ENCODE assay signal across 8 cellular contexts in the genomic region with DNA sequence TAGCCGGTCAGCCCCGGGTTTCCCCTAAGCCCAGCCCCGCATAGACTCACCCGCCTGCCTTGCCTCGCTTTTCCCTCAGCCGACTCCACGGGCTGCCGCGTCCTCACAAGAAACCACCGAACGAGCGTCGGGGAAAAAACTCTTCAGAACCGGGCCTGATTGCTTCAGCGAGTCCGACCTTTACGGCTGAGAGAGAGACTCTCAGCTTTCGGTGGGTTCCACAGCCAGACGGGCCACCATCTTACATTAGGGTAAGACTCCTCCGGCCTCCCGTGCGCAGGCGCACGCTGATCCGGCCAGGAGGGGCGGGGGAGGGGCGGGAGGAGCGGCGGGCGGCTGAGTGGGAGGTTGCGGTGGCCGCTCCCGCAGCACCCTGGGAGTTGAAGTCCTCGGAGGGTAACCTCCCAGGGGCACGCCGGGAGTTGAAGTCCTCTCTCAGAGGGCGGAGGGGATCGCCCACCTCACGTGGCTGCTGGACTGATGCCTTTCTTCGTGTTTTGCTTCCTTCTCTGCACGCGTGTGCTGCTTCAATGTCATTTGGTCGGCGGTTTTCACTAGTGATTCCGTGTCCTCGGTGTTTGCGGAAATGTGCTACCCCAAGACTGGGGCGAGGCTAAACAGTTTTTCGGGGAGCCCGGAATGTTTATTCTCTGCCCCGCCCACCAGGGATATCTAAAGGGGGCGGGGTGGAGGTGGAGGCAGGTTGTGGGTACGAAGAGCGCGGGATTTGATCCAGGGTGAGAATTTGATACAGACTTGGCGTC. TPM values are rescaled to one million over a fixed set of nuclear protein-coding genes. Genes with fewer than 3 reads are reported as not detected.
DNase-seq lines count a peak whose midpoint lies in the region; ATAC-seq lines count a peak whose summit lies in the region.

A gene with protein sequence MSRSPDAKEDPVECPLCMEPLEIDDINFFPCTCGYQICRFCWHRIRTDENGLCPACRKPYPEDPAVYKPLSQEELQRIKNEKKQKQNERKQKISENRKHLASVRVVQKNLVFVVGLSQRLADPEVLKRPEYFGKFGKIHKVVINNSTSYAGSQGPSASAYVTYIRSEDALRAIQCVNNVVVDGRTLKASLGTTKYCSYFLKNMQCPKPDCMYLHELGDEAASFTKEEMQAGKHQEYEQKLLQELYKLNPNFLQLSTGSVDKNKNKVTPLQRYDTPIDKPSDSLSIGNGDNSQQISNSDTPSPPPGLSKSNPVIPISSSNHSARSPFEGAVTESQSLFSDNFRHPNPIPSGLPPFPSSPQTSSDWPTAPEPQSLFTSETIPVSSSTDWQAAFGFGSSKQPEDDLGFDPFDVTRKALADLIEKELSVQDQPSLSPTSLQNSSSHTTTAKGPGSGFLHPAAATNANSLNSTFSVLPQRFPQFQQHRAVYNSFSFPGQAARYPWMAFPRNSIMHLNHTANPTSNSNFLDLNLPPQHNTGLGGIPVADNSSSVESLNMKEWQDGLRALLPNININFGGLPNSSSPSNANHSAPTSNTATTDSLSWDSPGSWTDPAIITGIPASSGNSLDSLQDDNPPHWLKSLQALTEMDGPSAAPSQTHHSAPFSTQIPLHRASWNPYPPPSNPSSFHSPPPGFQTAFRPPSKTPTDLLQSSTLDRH (minus strand): TSS at position 264 of the 764 bp plus-strand sequence. CDS start 71,771 bp downstream, outside the sequence.

- no peak within 1 kb of the TSS for H2BK15ac ChIP-seq in mesendoderm (replicated peaks; ENCODE audit: low read depth)

- H3K36me3 ChIP-seq in HUES48 (ENCODE audit: control insufficient read depth, insufficient read depth, low read length), result no peaks in the 10 kb centered on the region
- no peaks in the 10 kb centered on the region for H3K36me3 ChIP-seq in endocrine pancreas (ENCODE audit: control insufficient read depth, insufficient read depth, low read length)
- H3K36me3 ChIP-seq in mesendoderm (ENCODE audit: control insufficient read depth, insufficient read depth, low read length), result no peaks in the 10 kb centered on the region

- H3K9ac ChIP-seq in HUES48 (ENCODE audit: low read depth, low read length), result peak within 1 kb of the TSS; percentile 96
- peak within 1 kb of the TSS; percentile 74 for H3K9ac ChIP-seq in endocrine pancreas (ENCODE audit: control insufficient read depth, insufficient read depth, low read length)
- H3K9ac ChIP-seq in mesendoderm (ENCODE audit: low read length), result peak within 1 kb of the TSS; percentile 85

- H3K4me3 ChIP-seq in HUES48 (ENCODE audit: low read depth, low read length) (peak within 1 kb of the TSS; percentile 94), endocrine pancreas (ENCODE audit: control insufficient read depth, insufficient read depth, low read length) (peak within 1 kb of the TSS; percentile 84), mesendoderm (ENCODE audit: low read length) (peak within 1 kb of the TSS; percentile 92)

- no peak within 1 kb of the TSS for H2BK5ac ChIP-seq in mesendoderm (ENCODE audit: low read length)

- peak within 1 kb of the TSS; percentile 57 for H3K4ac ChIP-seq in mesendoderm (ENCODE audit: low read depth, low read length)

- no peak within 1 kb of the TSS for H2AK5ac ChIP-seq in mesendoderm (ENCODE audit: low read length)

- H3K4me1 ChIP-seq in HUES48 (ENCODE audit: control insufficient read depth, insufficient read depth, low read length) (peaks cover 11% of the 10 kb centered on the region; the same call in 1 of the 2 replicates), endocrine pancreas (ENCODE audit: control insufficient read depth, insufficient read depth, low read length) (peaks cover 17% of the 10 kb centered on the region), mesendoderm (ENCODE audit: control insufficient read depth, low read depth, low read length) (no peaks in the 10 kb centered on the region)

- peak within 1 kb of the TSS; percentile 88 for H4K8ac ChIP-seq in mesendoderm (ENCODE audit: low read depth, low read length)

- no peak within 1 kb of the TSS for H3K23ac ChIP-seq in mesendoderm (ENCODE audit: low read length)

- peak within 1 kb of the TSS; percentile 78 for H3K18ac ChIP-seq in mesendoderm (ENCODE audit: low read length)

- no CpG with 5 or more reads among the region's 56 CpGs for whole genome bisulfite sequencing in mesendoderm (ENCODE audit: extremely low coverage, insufficient coverage, low lambda C conversion rate)

- H3K9me3 ChIP-seq in HUES48 (ENCODE audit: control insufficient read depth, insufficient read depth, low read length), result no peaks in the 10 kb centered on the region
- no peaks in the 10 kb centered on the region for H3K9me3 ChIP-seq in endocrine pancreas (ENCODE audit: control insufficient read depth, low read length)

- peak within 1 kb of the TSS; percentile 69 for H3K4me2 ChIP-seq in mesendoderm (ENCODE audit: low read length)

- peaks cover 5% of the 10 kb centered on the region; the same call in 1 of the 2 replicates for H3K27me3 ChIP-seq in HUES48 (ENCODE audit: control insufficient read depth, insufficient read depth, low read length)
- H3K27me3 ChIP-seq in endocrine pancreas (ENCODE audit: control insufficient read depth, insufficient read depth, low read length), result no peaks in the 10 kb centered on the region
- H3K27me3 ChIP-seq in mesendoderm (ENCODE audit: insufficient read depth, low read length, poor library complexity), result no peaks in the 10 kb centered on the region

- DNase-seq in D341Med (ENCODE audit: low spot score) (peak; percentile 97), NOMO-1 treated with dmso at 0.1 percent for 144 hours (lab: John Stamatoyannopoulos, UW; ENCODE audit: unreplicated experiment) (peak; percentile 68), mesendoderm (peak; percentile 99)
- peak; percentile 76 to 96 (median 89) for DNase-seq in activated CD8-positive, alpha-beta memory T cell treated with anti-CD3 and anti-CD28 coated beads for 48 hours (ENCODE audit: low read depth in 2 of 3, low spot score in 2 of 3)
- peak; percentile 99 for DNase-seq in stimulated activated CD8-positive, alpha-beta memory T cell treated with anti-CD3 and anti-CD28 coated beads, Interleukin-12 subunit alpha, Interleukin-12 subunit beta, amount 100 ng/mL, for 4 hours (ENCODE audit: low read depth)

- peak within 1 kb of the TSS; percentile 92 for H3K56ac ChIP-seq in mesendoderm (ENCODE audit: low read length)

- no peak within 1 kb of the TSS for H2BK120ac ChIP-seq in mesendoderm (ENCODE audit: low read depth, low read length)

- H3K27ac ChIP-seq in HUES48 (ENCODE audit: low read depth, low read length) (peak within 1 kb of the TSS; percentile 98), mesendoderm (ENCODE audit: low read depth, low read length) (peak within 1 kb of the TSS; percentile 68)

- peaks cover 20% of the 10 kb centered on the region for H3K79me2 ChIP-seq in mesendoderm (ENCODE audit: control insufficient read depth, insufficient read depth, low read length)

- peak; percentile 91 for ATAC-seq in GM21447 (IDR thresholded peaks at IDR 0.05; ENCODE audit: unreplicated experiment)

- H3K79me1 ChIP-seq in mesendoderm (ENCODE audit: low read length), result peaks cover 7% of the 10 kb centered on the region

- no peak within 1 kb of the TSS for H4K5ac ChIP-seq in mesendoderm (ENCODE audit: low read length)

RNA-seq across cellular contexts. Expression of the gene that starts here (rescaled TPM):
- polyA plus RNA-seq in mesendoderm (2013, experiment 1 of 2), result 18.4 TPM
- polyA plus RNA-seq in mesendoderm (2013, experiment 2 of 2), result 19.0 TPM

Comparison
In these comparisons a context has a peak if more than half of its experiments do, and no peak if none do; other contexts are left out.
1. Peak in every context shown above with its lines: DNase-seq, ATAC-seq, H3K4me3 ChIP-seq and H3K27ac ChIP-seq.